In the genomic region with DNA sequence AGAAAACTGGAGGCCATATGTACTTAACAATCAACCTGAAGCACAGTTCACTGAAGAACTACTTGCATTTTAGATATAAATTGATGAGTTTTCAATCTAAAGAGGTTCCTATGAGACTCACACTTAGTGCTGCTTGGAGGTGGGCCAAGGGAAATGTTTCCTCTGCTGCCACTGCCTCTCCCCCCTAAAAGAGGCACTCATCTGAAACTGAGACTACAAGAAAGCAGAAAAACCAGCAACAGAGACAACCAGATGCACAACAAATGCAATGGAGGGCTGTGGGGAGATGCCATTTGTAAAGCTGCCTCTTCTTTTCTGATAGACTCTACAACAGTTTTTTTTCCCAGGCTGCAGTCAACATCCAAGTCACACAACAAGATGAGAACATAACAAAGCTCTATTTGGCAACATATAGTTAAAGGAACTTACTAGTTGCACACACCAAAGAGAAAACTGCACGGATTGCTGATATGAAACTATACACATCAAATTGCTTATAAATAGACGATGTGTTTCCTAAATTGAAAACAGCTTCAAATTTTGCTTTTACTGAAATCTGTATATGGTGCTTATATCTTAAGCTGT, we compare ENCODE assay signal across 8 cellular contexts.
A peak's percentile ranks its signal among the peaks of the same experiment; 100 is the strongest.
DNase-seq lines count a peak whose midpoint lies in the region; ATAC-seq, FAIRE-seq and TF ChIP-seq lines count a peak whose summit lies in the region.

No MANE protein-coding gene starts in this region.

- peak; percentile 51 for ATAC-seq in GM19467 (IDR thresholded peaks at IDR 0.05; ENCODE audit: unreplicated experiment)

- no peaks in the 10 kb centered on the region for H3K27me3 Mint-ChIP-seq in activated naive CD4-positive, alpha-beta T cell treated with anti-CD3 and anti-CD28 coated beads, Interleukin-2, amount 10 ng/mL, durations not matched to agents 7 days and 5 days

- CTCF ChIA-PET in activated naive CD4-positive, alpha-beta T cell treated with anti-CD3 and anti-CD28 coated beads, Interleukin-2, amount 10 ng/mL, durations not matched to agents 7 days and 5 days (lab: Charles Lee), result interaction anchor here (1.2 kb wide), 1 partner anchor 29 kb away, joined by 3 read pairs; no protein-coding TSS in a partner anchor

- no peaks in the 10 kb centered on the region for H3K9me3 Mint-ChIP-seq in activated naive CD4-positive, alpha-beta T cell treated with anti-CD3 and anti-CD28 coated beads, Interleukin-2, amount 10 ng/mL, durations not matched to agents 7 days and 5 days

- peak; percentile 43 for DNase-seq in EH (ENCODE audit: low read depth)
- peak; percentile 55 for DNase-seq in NAMALWA (ENCODE audit: low spot score)
- DNase-seq in left kidney (ENCODE audit: low read depth, low spot score), result peak; percentile 30
- no peak for DNase-seq in H54 (ENCODE audit: insufficient read length, low spot score)
- no peak for DNase-seq in NCI-H128 (lab: John Stamatoyannopoulos, UW; ENCODE audit: unreplicated experiment)
- no peak for DNase-seq in activated naive CD4-positive, alpha-beta T cell treated with anti-CD3 and anti-CD28 coated beads, Interleukin-2, amount 10 ng/mL, durations not matched to agents 7 days and 5 days
- DNase-seq in epidermal melanocyte (ENCODE audit: insufficient read length, low spot score), result no peak

- peaks cover 14% of the 10 kb centered on the region for H3K4me1 Mint-ChIP-seq in activated naive CD4-positive, alpha-beta T cell treated with anti-CD3 and anti-CD28 coated beads, Interleukin-2, amount 10 ng/mL, durations not matched to agents 7 days and 5 days

- no peak overlapping the region for H3K4me3 Mint-ChIP-seq in activated naive CD4-positive, alpha-beta T cell treated with anti-CD3 and anti-CD28 coated beads, Interleukin-2, amount 10 ng/mL, durations not matched to agents 7 days and 5 days

- TF ChIP-seq POLR2A in H54 (IDR thresholded peaks at IDR 0.05; ENCODE audit: low read depth, low read length), result no peak

- FAIRE-seq in H54 (lab: Jason Lieb, UNC), result no peak

- no peaks in the 10 kb centered on the region for H3K36me3 Mint-ChIP-seq in activated naive CD4-positive, alpha-beta T cell treated with anti-CD3 and anti-CD28 coated beads, Interleukin-2, amount 10 ng/mL, durations not matched to agents 7 days and 5 days

- H3K27ac Mint-ChIP-seq in activated naive CD4-positive, alpha-beta T cell treated with anti-CD3 and anti-CD28 coated beads, Interleukin-2, amount 10 ng/mL, durations not matched to agents 7 days and 5 days, result no peak overlapping the region

Comparison
In these comparisons a context has a peak if more than half of its experiments do, and no peak if none do; other contexts are left out.
1. DNase-seq: peak in EH (single experiment), NAMALWA (single experiment) and left kidney (single experiment); none in H54 (single experiment), NCI-H128 (single experiment), activated naive CD4-positive, alpha-beta T cell treated with anti-CD3 and anti-CD28 coated beads, Interleukin-2, amount 10 ng/mL, durations not matched to agents 7 days and 5 days (single experiment) and epidermal melanocyte (single experiment).